13 cellular contexts compared by ENCODE assay signal in the genomic region with DNA sequence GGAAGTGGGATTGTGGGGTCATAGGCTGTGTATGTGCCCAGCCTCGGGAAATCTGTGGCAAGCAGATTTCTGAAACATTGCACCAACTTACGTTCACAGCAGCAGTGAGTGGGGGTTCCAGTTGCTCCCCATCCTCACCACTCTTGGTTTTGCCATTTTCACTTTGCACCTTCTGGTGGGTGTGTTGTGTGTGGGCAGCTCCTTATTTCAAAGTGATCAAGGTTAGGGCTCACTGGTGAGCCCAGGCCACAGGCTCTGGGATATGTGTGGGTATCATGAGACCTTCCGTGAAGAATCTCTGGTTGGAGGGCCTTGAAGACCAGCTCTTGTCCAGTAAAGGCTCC. TPM values are rescaled to one million over a fixed set of nuclear protein-coding genes. Genes with fewer than 3 reads are reported as not detected.
DNase-seq lines count a peak whose midpoint lies in the region; ATAC-seq and TF ChIP-seq lines count a peak whose summit lies in the region.
"Had no signal": no experiment of that assay in that cellular context is flagged by ENCODE, and none has a peak within 500 bp of the region (broad histone marks: within the 10 kb centered on the region; RNA-seq: fewer than 3 reads in every experiment).

No MANE protein-coding gene starts in this region.

- DNase-seq in T-helper 2 cell treated with Interferon-gamma antibody and Interleukin-4, amounts not matched to agents 5 μg/mL and 100 μg/mL, for 36 hours (ENCODE audit: low spot score), result no peak
- DNase-seq in T-helper 2 cell (no peak), trophoblast cell (no peak), iPS-NIHi7 (ENCODE audit: extremely low spot score) (no peak)
- DNase-seq: 8988T; activated effector memory CD4-positive, alpha-beta T cell treated with anti-CD3 and anti-CD28 coated beads, Interleukin-2, amount 50 U/mL, for 16 hours; cerebellar nuclear complex; erythroblast; MG63; stimulated activated CD4-positive, alpha-beta T cell treated with anti-CD3 and anti-CD28 coated beads, Interleukin-2, amount 100 ng/mL, for 24 hours; stimulated activated naive CD4-positive, alpha-beta T cell treated with Interleukin-2 at 50 U/mL for 16 hours had no signal

- peak overlapping the region; percentile 99 for H3K27ac Mint-ChIP-seq in T-helper 2 cell treated with Interferon-gamma antibody and Interleukin-4, amounts not matched to agents 5 μg/mL and 100 μg/mL, for 36 hours

- no peak overlapping the region for H4K8ac ChIP-seq in trophoblast cell (ENCODE audit: low read depth, low read length)

- WGBS in trophoblast cell (ENCODE audit: extremely low coverage, insufficient coverage, insufficient read length), result no CpG with 5 or more reads among the region's 3 CpGs

- peak overlapping the region; percentile 7 for H2BK12ac ChIP-seq in trophoblast cell (ENCODE audit: low read length)

- H3K9me3 ChIP-seq in SU-DHL-6 (ENCODE audit: insufficient read depth, low read length) (0 out of 2 replicates have a peak, but pooled peaks cover 5% of the 10 kb centered on the region), trophoblast cell (ENCODE audit: insufficient read depth, low read depth, low read length) (no peaks in the 10 kb centered on the region)
- H3K9me3 ChIP-seq: MG63 had no signal

- no peak overlapping the region for H3K4ac ChIP-seq in trophoblast cell (ENCODE audit: low read depth, low read length)

- no peaks in the 10 kb centered on the region for H3K27me3 Mint-ChIP-seq in T-helper 2 cell treated with Interferon-gamma antibody and Interleukin-4, amounts not matched to agents 5 μg/mL and 100 μg/mL, for 36 hours (ENCODE audit: low read depth)

- peak overlapping the region; percentile 9 for H3K9ac ChIP-seq in SU-DHL-6 (ENCODE audit: low read length)
- no peak overlapping the region for H3K9ac ChIP-seq in trophoblast cell (ENCODE audit: low read length)

- no peaks in the 10 kb centered on the region for H4K20me1 ChIP-seq in SU-DHL-6 (ENCODE audit: low read depth, low read length)

- no peak overlapping the region for H3K23ac ChIP-seq in trophoblast cell (ENCODE audit: low read length)

- H2AFZ ChIP-seq in SU-DHL-6 (ENCODE audit: low read depth, low read length, severe bottlenecking) (no peak overlapping the region), trophoblast cell (ENCODE audit: insufficient read depth, low read length, poor library complexity) (no peak overlapping the region)

- peak overlapping the region; percentile 58 for H3K4me2 ChIP-seq in SU-DHL-6 (ENCODE audit: low read depth, low read length, poor library complexity, severe bottlenecking)
- no peak overlapping the region for H3K4me2 ChIP-seq in trophoblast cell (ENCODE audit: low read length)

- no peaks in the 10 kb centered on the region for H3K79me2 ChIP-seq in SU-DHL-6 (ENCODE audit: insufficient read depth, low read length)
- peaks cover 2% of the 10 kb centered on the region for H3K79me2 ChIP-seq in trophoblast cell (ENCODE audit: control insufficient read depth, insufficient read depth, low read length, poor library complexity)

- H4K91ac ChIP-seq in trophoblast cell (ENCODE audit: low read depth, low read length), result peak overlapping the region; percentile 21

- H3K4me3 ChIP-seq in SU-DHL-6 (ENCODE audit: insufficient read depth, low read length, poor library complexity, severe bottlenecking) (peak overlapping the region; percentile 2), trophoblast cell (ENCODE audit: low read depth, low read length) (no peak overlapping the region)
- H3K4me3 ChIP-seq: MG63 had no signal

- peak overlapping the region; percentile 75 for H3K4me3 Mint-ChIP-seq in T-helper 2 cell treated with Interferon-gamma antibody and Interleukin-4, amounts not matched to agents 5 μg/mL and 100 μg/mL, for 36 hours

- no peak overlapping the region for H3K18ac ChIP-seq in trophoblast cell (ENCODE audit: low read length)

- H3K27ac ChIP-seq in SU-DHL-6 (ENCODE audit: low read depth, low read length) (peak overlapping the region; percentile 86), trophoblast cell (ENCODE audit: low read depth, low read length) (no peak overlapping the region)

- H2AK5ac ChIP-seq in trophoblast cell (ENCODE audit: low read length), result no peak overlapping the region

- no peak overlapping the region for H4K12ac ChIP-seq in trophoblast cell (ENCODE audit: low read depth, low read length)

- H3K4me1 ChIP-seq in trophoblast cell (ENCODE audit: control insufficient read depth in 1 of 2, insufficient read depth in 2 of 2, low read length in 2 of 2), result peaks cover 27 to 37% of the 10 kb centered on the region in 2 experiments

- no peaks in the 10 kb centered on the region for H3K27me3 ChIP-seq in SU-DHL-6 (ENCODE audit: low read length)
- H3K27me3 ChIP-seq in trophoblast cell (ENCODE audit: insufficient read depth, low read length), result no peaks in the 10 kb centered on the region
- H3K27me3 ChIP-seq: MG63 had no signal

- peaks cover 12% of the 10 kb centered on the region for H3F3A ChIP-seq in SU-DHL-6 (ENCODE audit: insufficient read depth)

- ATAC-seq in HG02798 (IDR thresholded peaks at IDR 0.05; ENCODE audit: poor library complexity, unreplicated experiment), result no peak

- peaks cover 43% of the 10 kb centered on the region for H3K4me1 Mint-ChIP-seq in T-helper 2 cell treated with Interferon-gamma antibody and Interleukin-4, amounts not matched to agents 5 μg/mL and 100 μg/mL, for 36 hours (ENCODE audit: low read depth)

- H3K36me3 ChIP-seq in SU-DHL-6 (ENCODE audit: low read length) (no peaks in the 10 kb centered on the region), trophoblast cell (ENCODE audit: control insufficient read depth in 1 of 2, insufficient read depth in 2 of 2, low read length in 2 of 2) (no peaks in the 10 kb centered on the region)
- H3K36me3 ChIP-seq: MG63 had no signal

- no peaks in the 10 kb centered on the region for H3K36me3 Mint-ChIP-seq in T-helper 2 cell treated with Interferon-gamma antibody and Interleukin-4, amounts not matched to agents 5 μg/mL and 100 μg/mL, for 36 hours (ENCODE audit: low read depth)

- no peak for TF ChIP-seq CTCF in SU-DHL-6 (IDR thresholded peaks at IDR 0.05; ENCODE audit: insufficient read depth, low read length, poor library complexity, severe bottlenecking)

- peaks cover 23% of the 10 kb centered on the region for H3K79me1 ChIP-seq in trophoblast cell (ENCODE audit: low read length)

- no peak overlapping the region for H2BK5ac ChIP-seq in trophoblast cell (ENCODE audit: low read depth, low read length, poor library complexity)

- no peak overlapping the region for H2BK120ac ChIP-seq in trophoblast cell (ENCODE audit: insufficient read depth, low read length, poor library complexity)

- no peaks in the 10 kb centered on the region for H3K9me3 Mint-ChIP-seq in T-helper 2 cell treated with Interferon-gamma antibody and Interleukin-4, amounts not matched to agents 5 μg/mL and 100 μg/mL, for 36 hours

- H3K9me2 ChIP-seq in SU-DHL-6 (replicated peaks; ENCODE audit: insufficient read depth, low read length), result no peaks in the 10 kb centered on the region

- H3K14ac ChIP-seq in trophoblast cell (ENCODE audit: low read length), result no peak overlapping the region

RNA-seq across cellular contexts. Expression of a gene that starts 29.5 kb away (rescaled TPM):
- not detected in 2 replicates for polyA plus RNA-seq in trophoblast cell (2013)

RNA-seq across cellular contexts. Expression of a gene that starts 34.3 kb away (rescaled TPM):
- polyA plus RNA-seq in trophoblast cell (2013), result not detected in 2 replicates

RNA-seq across cellular contexts. Expression of a gene that starts 34.7 kb away (rescaled TPM):
- polyA plus RNA-seq in trophoblast cell (2013), result 22.5 and 22.8 TPM in 2 replicates

RNA-seq across cellular contexts. Expression of a gene that starts 37.2 kb away (rescaled TPM):
- not detected in 2 replicates for polyA plus RNA-seq in trophoblast cell (2013)

RNA-seq across cellular contexts. Expression of a gene that starts 41.5 kb away (rescaled TPM):
- polyA plus RNA-seq in trophoblast cell (2013), result not detected in 2 replicates
